ENCODE assay signal across 24 cellular contexts in the genomic region with DNA sequence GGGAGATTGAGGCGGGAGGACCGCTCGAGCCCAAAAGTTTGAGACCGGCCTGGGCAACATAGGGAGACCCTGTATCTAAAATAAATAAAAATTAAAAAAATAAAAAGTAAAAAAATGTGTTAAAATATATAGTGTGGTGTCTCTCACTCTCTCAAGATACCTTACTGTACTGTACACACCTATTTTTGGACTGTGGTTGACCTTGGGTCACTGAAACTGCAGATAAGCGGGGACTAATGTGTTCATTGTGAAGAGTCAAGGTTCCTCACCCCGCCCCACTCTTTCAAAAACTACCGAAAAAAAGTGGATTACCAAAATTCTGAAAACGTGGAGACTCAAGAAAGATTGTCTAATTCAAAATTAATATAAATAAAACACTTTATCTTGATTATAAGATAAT. TPM values are rescaled to one million over a fixed set of nuclear protein-coding genes. Genes with fewer than 3 reads are reported as not detected.
DNase-seq lines count a peak whose midpoint lies in the region; ATAC-seq, FAIRE-seq and TF ChIP-seq lines count a peak whose summit lies in the region.
"Had no signal": no experiment of that assay in that cellular context is flagged by ENCODE, and none has a peak within 500 bp of the region (broad histone marks: within the 10 kb centered on the region; RNA-seq: fewer than 3 reads in every experiment).

No MANE protein-coding gene starts in this region.

- FAIRE-seq in K562 (lab: Jason Lieb, UNC), result no peak
- FAIRE-seq: A549, D721Med, GM12891, GM19239 had no signal

- no peak overlapping the region for H3K9ac ChIP-seq in KMS-11
- no peak overlapping the region for H3K9ac ChIP-seq in K562 (ENCODE audit: insufficient read depth in 1 of 2, low read depth in 2 of 2, low read length in 2 of 2)
- H3K9ac ChIP-seq: BLaER1 treated with 17β-estradiol and CSF1 and Interleukin-3, amounts not matched to agents 10 nM and 100 nM had no signal

- H3K4me1 ChIP-seq in KMS-11 (ENCODE audit: low read depth, poor library complexity, severe bottlenecking) (peaks cover 24% of the 10 kb centered on the region), K562 (replicated peaks in 1 of 2; ENCODE audit: control insufficient read depth in 2 of 2, insufficient read depth in 2 of 2, low read length in 2 of 2) (peaks cover 0 to 3% of the 10 kb centered on the region in 2 experiments; a peak in 2 of 5 replicates)
- H3K4me1 ChIP-seq: A549; BLaER1 treated with 17β-estradiol and CSF1 and Interleukin-3, amounts not matched to agents 10 nM and 100 nM; Caco-2 had no signal

- H4K20me1 ChIP-seq in KMS-11 (ENCODE audit: insufficient read depth) (no peaks in the 10 kb centered on the region), K562 (replicated peaks; ENCODE audit: control insufficient read depth, insufficient read depth, low read length) (no peaks in the 10 kb centered on the region)
- H4K20me1 ChIP-seq: BLaER1 treated with 17β-estradiol and CSF1 and Interleukin-3, amounts not matched to agents 10 nM and 100 nM had no signal

- in situ Hi-C loops in K562 (cut with MboI), result no loop called here

- POLR2A ChIA-PET in K562 (lab: Yijun Ruan, JAX), result no interaction called here

- 52% methylated on average over 8 of the region's 8 CpGs for WGBS in K562 (ENCODE audit: insufficient coverage, low coverage, missing lambda C conversion rate)

- TF ChIP-seq CTCF in KMS-11 (conservative IDR thresholded peaks at IDR 0.05; ENCODE audit: low read depth, low read length), result no peak
- no peak for TF ChIP-seq CTCF in K562 (IDR thresholded peaks at IDR 0.05 in 2 of 3, conservative IDR thresholded peaks at IDR 0.05 in 1 of 3; ENCODE audit: insufficient read depth in 2 of 3, low read depth in 1 of 3, low read length in 3 of 3)

- intact Hi-C loops in Right ventricle myocardium inferior (cut with DNase I) (no loop called here), left cardiac atrium (cut with DNase I) (no loop called here), left ventricle myocardium superior (cut with micrococcal nuclease) (no loop called here), cardiac septum (cut with DNase I) (no loop called here), K562 (cut with micrococcal nuclease) (no loop called here)

- H3K9me1 ChIP-seq in K562 (ENCODE audit: control insufficient read depth, insufficient read depth, low read length), result no peaks in the 10 kb centered on the region

- CTCF ChIA-PET in K562 (lab: Yijun Ruan, JAX; ENCODE audit: low intra/inter-chr PET ratio), result no interaction called here

- no peak for TF ChIP-seq EP300 in K562 (IDR thresholded peaks at IDR 0.05; ENCODE audit: low read length)

- H3K4me3 ChIP-seq in KMS-11 (IDR thresholded peaks at IDR 0.05; ENCODE audit: insufficient read depth, low read depth, low read length) (no peak overlapping the region), K562 (no peak overlapping the region)
- H3K4me3 ChIP-seq: A549; BLaER1 treated with 17β-estradiol and CSF1 and Interleukin-3, amounts not matched to agents 10 nM and 100 nM had no signal

- H3K36me3 ChIP-seq in KMS-11 (ENCODE audit: insufficient read depth), result no peaks in the 10 kb centered on the region
- no peaks in the 10 kb centered on the region for H3K36me3 ChIP-seq in K562 (ENCODE audit: control insufficient read depth, insufficient read depth, low read length)

- H3K9me3 ChIP-seq in K562 (replicated peaks; ENCODE audit: control insufficient read depth, insufficient read depth, low read depth, low read length), result no peaks in the 10 kb centered on the region
- H3K9me3 ChIP-seq: Caco-2 had no signal

- DNase-seq in Right ventricle myocardium inferior (ENCODE audit: missing footprints) (no peak), left cardiac atrium (no peak), left ventricle myocardium superior (no peak), cardiac septum (ENCODE audit: low spot score) (no peak), K562 (ENCODE audit: extremely low read depth in 1 of 4, low spot score in 3 of 4) (peak in 2 of 4 experiments; percentile 7 to 52), middle frontal gyrus (ENCODE audit: extremely low spot score, low spot score) (no peak)
- DNase-seq: AML-193; Caco-2; Calu3; CD4-positive, alpha-beta T cell; CD8-positive, alpha-beta T cell; DMS79 treated with DMSO at 0.1 percent for 48 hours; GF-D8 had no signal

- BruUV-seq in K562 (replicated peaks; lab: Mats Ljungman, UMichigan), result no TSS peak

- no peak overlapping the region for H3K27ac ChIP-seq in KMS-11
- no peak overlapping the region for H3K27ac ChIP-seq in K562 (ENCODE audit: extremely low read depth, low read depth, low read length)
- H3K27ac ChIP-seq: 22Rv1; A549; BLaER1 treated with 17β-estradiol and CSF1 and Interleukin-3, amounts not matched to agents 10 nM and 100 nM; C4-2B had no signal

- no peaks in the 10 kb centered on the region for H3K27me3 ChIP-seq in KMS-11 (ENCODE audit: insufficient read depth, low read depth)
- no peaks in the 10 kb centered on the region for H3K27me3 ChIP-seq in K562 (ENCODE audit: control insufficient read depth in 2 of 2, insufficient read depth in 2 of 2, low read length in 2 of 2)
- H3K27me3 ChIP-seq: BLaER1 treated with 17β-estradiol and CSF1 and Interleukin-3, amounts not matched to agents 10 nM and 100 nM had no signal

- H2AFZ ChIP-seq in KMS-11 (ENCODE audit: low read depth), result no peak overlapping the region
- H2AFZ ChIP-seq in K562 (ENCODE audit: low read depth, low read length), result no peak overlapping the region

- H3K79me2 ChIP-seq in KMS-11 (ENCODE audit: insufficient read depth, low read depth), result no peaks in the 10 kb centered on the region
- H3K79me2 ChIP-seq in K562 (ENCODE audit: control insufficient read depth, insufficient read depth, low read length), result no peaks in the 10 kb centered on the region

- ATAC-seq in Right ventricle myocardium inferior, result peak; percentile 57
- ATAC-seq in left cardiac atrium, result no peak
- peak; percentile 73 for ATAC-seq in left ventricle myocardium superior
- ATAC-seq in K562, result peak; percentile 69
- ATAC-seq: A549; CD8-positive, alpha-beta T cell had no signal

- no peak for TF ChIP-seq POLR2A in K562 (conservative IDR thresholded peaks at IDR 0.05)

- no peak for TF ChIP-seq RAD21 in K562 (CRISPR knock-in tag; conservative IDR thresholded peaks at IDR 0.05 in 1 of 2, IDR thresholded peaks at IDR 0.05 in 1 of 2)

- H3K4me2 ChIP-seq in KMS-11, result peak overlapping the region; percentile 14; the same call in 1 of the 2 replicates
- no peak overlapping the region for H3K4me2 ChIP-seq in K562 (ENCODE audit: insufficient read depth, low read length)
- H3K4me2 ChIP-seq: A549; BLaER1 treated with 17β-estradiol and CSF1 and Interleukin-3, amounts not matched to agents 10 nM and 100 nM had no signal

RNA-seq across cellular contexts. Expression of a gene that starts 1.0 kb away (rescaled TPM):
- total RNA-seq in Right ventricle myocardium inferior (0.43 TPM), left cardiac atrium (under 1 TPM; 0.41 to 0.44 TPM), left ventricle myocardium superior (0.30 TPM), cardiac septum (1.0 TPM), K562 (2014; rRNA removed) (0.57 and 0.59 TPM in 2 replicates), K562 (2014; rRNA removed; fragmentation: Illumina TruSeq; extraction: Trizol) (1.1 and 1.7 TPM in 2 replicates), K562 (2015; rRNA removed; fragmentation: Illumina TruSeq; extraction: Trizol) (1.4 and 1.6 TPM in 2 replicates), K562 (2021) (0.44 and 0.49 TPM in 2 replicates)
- 2.6 and 16.5 TPM in 2 replicates for total RNA-seq in K562 (2011; cell fraction: chromatin; rRNA removed; ENCODE audit: low replicate concordance)
- total RNA-seq in K562 (2011; cell fraction: nucleolus; rRNA removed), result 0.83 and 2.4 TPM in 2 replicates
- total RNA-seq in K562 (2011; cell fraction: nucleoplasm; rRNA removed), result 8.4 and 14.7 TPM in 2 replicates
- polyA plus RNA-seq in K562 (2011; rRNA removed) (0.19 and 0.26 TPM in 2 replicates), K562 (2014; fragmentation: Illumina TruSeq; extraction: Trizol) (0.07 TPM in 1 of 2 replicates, not detected in the other), K562 (2014; fragmentation: Nextera tagmentation; extraction: Ambion mirVana) (not detected), K562 (2014; rRNA removed) (not detected in 2 replicates)
- not detected in 2 replicates for polyA plus RNA-seq in K562 (2011; cell fraction: cytosol; rRNA removed)
- polyA plus RNA-seq in K562 (2011; cell fraction: nucleus; rRNA removed), result 0.34 and 0.41 TPM in 2 replicates
- not detected in 2 replicates for polyA plus RNA-seq in K562 (2012)
- 3.1 and 4.5 TPM in 2 replicates for polyA minus RNA-seq in K562 (2011; rRNA and poly(A)+ RNA removed)
- polyA minus RNA-seq in K562 (2011; cell fraction: cytosol; rRNA and poly(A)+ RNA removed), result not detected in 2 replicates
- polyA minus RNA-seq in K562 (2011; cell fraction: nucleus; rRNA and poly(A)+ RNA removed), result 5.6 and 5.8 TPM in 2 replicates
- polyA plus RNA-seq: BJ had no signal

RNA-seq across cellular contexts. Expression of a gene that starts 18.7 kb away (rescaled TPM):
- total RNA-seq in Right ventricle myocardium inferior (not detected), left cardiac atrium (not detected), left ventricle myocardium superior (not detected), cardiac septum (not detected), K562 (2014; rRNA removed) (0.82 TPM in 1 of 2 replicates, not detected in the other), K562 (2014; rRNA removed; fragmentation: Illumina TruSeq; extraction: Trizol) (not detected in 2 replicates), K562 (2015; rRNA removed; fragmentation: Illumina TruSeq; extraction: Trizol) (0.41 TPM in 1 of 2 replicates, not detected in the other), K562 (2021) (not detected in 2 replicates)
- total RNA-seq in K562 (2011; cell fraction: chromatin; rRNA removed; ENCODE audit: low replicate concordance), result 1.3 and 1.4 TPM in 2 replicates
- total RNA-seq in K562 (2011; cell fraction: nucleolus; rRNA removed), result 0.67 and 1.4 TPM in 2 replicates
- 0.88 and 1.2 TPM in 2 replicates for total RNA-seq in K562 (2011; cell fraction: nucleoplasm; rRNA removed)
- polyA plus RNA-seq in K562 (2011; rRNA removed) (0.24 and 0.80 TPM in 2 replicates), K562 (2014; fragmentation: Illumina TruSeq; extraction: Trizol) (0.93 TPM in 1 of 2 replicates, not detected in the other), K562 (2014; fragmentation: Nextera tagmentation; extraction: Ambion mirVana) (under 1 TPM in 1 of 2 experiments, not detected in 1; 0.18 TPM), K562 (2014; rRNA removed) (0.81 TPM in 1 of 2 replicates, not detected in the other)
- polyA plus RNA-seq in K562 (2011; cell fraction: cytosol; rRNA removed), result 1.0 TPM in 1 of 2 replicates, not detected in the other
- 0.65 and 1.1 TPM in 2 replicates for polyA plus RNA-seq in K562 (2011; cell fraction: nucleus; rRNA removed)
- 0.36 and 0.90 TPM in 2 replicates for polyA plus RNA-seq in K562 (2012)
- polyA minus RNA-seq in K562 (2011; rRNA and poly(A)+ RNA removed), result 0.46 TPM in 1 of 2 replicates, not detected in the other
- not detected in 2 replicates for polyA minus RNA-seq in K562 (2011; cell fraction: cytosol; rRNA and poly(A)+ RNA removed)
- 1.9 TPM in 1 of 2 replicates, not detected in the other for polyA minus RNA-seq in K562 (2011; cell fraction: nucleus; rRNA and poly(A)+ RNA removed)
- total RNA-seq: A172; B cell; Calu3; CD4-positive, alpha-beta T cell; CD8-positive, alpha-beta T cell had no signal

RNA-seq across cellular contexts. Expression of a gene that starts 26.3 kb away (rescaled TPM):
- 4.2 TPM for total RNA-seq in Right ventricle myocardium inferior
- 1 to 10 TPM; 3.2 to 9.1 TPM for total RNA-seq in left cardiac atrium
- total RNA-seq in left ventricle myocardium superior, result 3.8 TPM
- total RNA-seq in cardiac septum, result 10.2 TPM
- total RNA-seq in K562 (2011; cell fraction: chromatin; rRNA removed; ENCODE audit: low replicate concordance), result 39.3 and 141 TPM in 2 replicates
- total RNA-seq in K562 (2011; cell fraction: nucleolus; rRNA removed), result 19.0 and 27.5 TPM in 2 replicates
- 70.8 and 138 TPM in 2 replicates for total RNA-seq in K562 (2011; cell fraction: nucleoplasm; rRNA removed)
- 6.2 and 7.6 TPM in 2 replicates for total RNA-seq in K562 (2014; rRNA removed)
- total RNA-seq in K562 (2014; rRNA removed; fragmentation: Illumina TruSeq; extraction: Trizol), result 12.5 and 16.7 TPM in 2 replicates
- 14.2 and 14.5 TPM in 2 replicates for total RNA-seq in K562 (2015; rRNA removed; fragmentation: Illumina TruSeq; extraction: Trizol)
- 4.1 and 6.0 TPM in 2 replicates for total RNA-seq in K562 (2021)
- 3.4 and 4.1 TPM in 2 replicates for polyA plus RNA-seq in K562 (2011; rRNA removed)
- polyA plus RNA-seq in K562 (2011; cell fraction: cytosol; rRNA removed), result 0.58 and 1.7 TPM in 2 replicates
- polyA plus RNA-seq in K562 (2011; cell fraction: nucleus; rRNA removed), result 9.6 and 12.0 TPM in 2 replicates
- 1.8 and 2.0 TPM in 2 replicates for polyA plus RNA-seq in K562 (2012)
- polyA plus RNA-seq in K562 (2014; fragmentation: Illumina TruSeq; extraction: Trizol), result 1.7 and 2.3 TPM in 2 replicates
- polyA plus RNA-seq in K562 (2014; fragmentation: Nextera tagmentation; extraction: Ambion mirVana), result 1 to 10 TPM; 1.2 to 7.3 TPM
- 1.1 and 1.6 TPM in 2 replicates for polyA plus RNA-seq in K562 (2014; rRNA removed)
- polyA minus RNA-seq in K562 (2011; rRNA and poly(A)+ RNA removed), result 27.5 and 35.2 TPM in 2 replicates
- polyA minus RNA-seq in K562 (2011; cell fraction: cytosol; rRNA and poly(A)+ RNA removed), result 9.1 and 11.4 TPM in 2 replicates
- 65.0 and 95.4 TPM in 2 replicates for polyA minus RNA-seq in K562 (2011; cell fraction: nucleus; rRNA and poly(A)+ RNA removed)

RNA-seq across cellular contexts. Expression of a gene that starts 28.7 kb away (rescaled TPM):
- 0.38 TPM for total RNA-seq in Right ventricle myocardium inferior
- under 1 TPM; 0.88 to 0.94 TPM for total RNA-seq in left cardiac atrium
- 0.45 TPM for total RNA-seq in left ventricle myocardium superior
- 1.3 TPM for total RNA-seq in cardiac septum
- total RNA-seq in K562 (2011; cell fraction: chromatin; rRNA removed; ENCODE audit: low replicate concordance), result 6.9 and 26.0 TPM in 2 replicates
- total RNA-seq in K562 (2011; cell fraction: nucleolus; rRNA removed), result 4.0 and 4.9 TPM in 2 replicates
- 14.7 and 25.3 TPM in 2 replicates for total RNA-seq in K562 (2011; cell fraction: nucleoplasm; rRNA removed)
- 1.1 and 1.2 TPM in 2 replicates for total RNA-seq in K562 (2014; rRNA removed)
- 3.5 and 4.2 TPM in 2 replicates for total RNA-seq in K562 (2014; rRNA removed; fragmentation: Illumina TruSeq; extraction: Trizol)
- total RNA-seq in K562 (2015; rRNA removed; fragmentation: Illumina TruSeq; extraction: Trizol), result 2.9 and 3.4 TPM in 2 replicates
- 1.4 and 1.6 TPM in 2 replicates for total RNA-seq in K562 (2021)
- polyA plus RNA-seq in K562 (2011; rRNA removed), result 1.9 and 2.4 TPM in 2 replicates
- 0.22 and 0.68 TPM in 2 replicates for polyA plus RNA-seq in K562 (2011; cell fraction: cytosol; rRNA removed)
- 5.5 and 6.8 TPM in 2 replicates for polyA plus RNA-seq in K562 (2011; cell fraction: nucleus; rRNA removed)
- 0.91 and 2.1 TPM in 2 replicates for polyA plus RNA-seq in K562 (2012)
- polyA plus RNA-seq in K562 (2014; fragmentation: Illumina TruSeq; extraction: Trizol), result 1.2 and 1.3 TPM in 2 replicates
- 1 to 10 TPM; 2.6 to 3.9 TPM for polyA plus RNA-seq in K562 (2014; fragmentation: Nextera tagmentation; extraction: Ambion mirVana)
- polyA plus RNA-seq in K562 (2014; rRNA removed), result 1.3 and 1.5 TPM in 2 replicates
- 3.8 and 5.4 TPM in 2 replicates for polyA minus RNA-seq in K562 (2011; rRNA and poly(A)+ RNA removed)
- not detected in 2 replicates for polyA minus RNA-seq in K562 (2011; cell fraction: cytosol; rRNA and poly(A)+ RNA removed)
- 11.7 and 13.9 TPM in 2 replicates for polyA minus RNA-seq in K562 (2011; cell fraction: nucleus; rRNA and poly(A)+ RNA removed)

Comparison
In these comparisons a context has a peak if more than half of its experiments do, and no peak if none do; other contexts are left out.
1. ATAC-seq: peak in Right ventricle myocardium inferior (single experiment), left ventricle myocardium superior (single experiment) and K562 (single experiment); none in left cardiac atrium (0 of 2).